8 cellular contexts compared by ENCODE assay signal in the genomic region with DNA sequence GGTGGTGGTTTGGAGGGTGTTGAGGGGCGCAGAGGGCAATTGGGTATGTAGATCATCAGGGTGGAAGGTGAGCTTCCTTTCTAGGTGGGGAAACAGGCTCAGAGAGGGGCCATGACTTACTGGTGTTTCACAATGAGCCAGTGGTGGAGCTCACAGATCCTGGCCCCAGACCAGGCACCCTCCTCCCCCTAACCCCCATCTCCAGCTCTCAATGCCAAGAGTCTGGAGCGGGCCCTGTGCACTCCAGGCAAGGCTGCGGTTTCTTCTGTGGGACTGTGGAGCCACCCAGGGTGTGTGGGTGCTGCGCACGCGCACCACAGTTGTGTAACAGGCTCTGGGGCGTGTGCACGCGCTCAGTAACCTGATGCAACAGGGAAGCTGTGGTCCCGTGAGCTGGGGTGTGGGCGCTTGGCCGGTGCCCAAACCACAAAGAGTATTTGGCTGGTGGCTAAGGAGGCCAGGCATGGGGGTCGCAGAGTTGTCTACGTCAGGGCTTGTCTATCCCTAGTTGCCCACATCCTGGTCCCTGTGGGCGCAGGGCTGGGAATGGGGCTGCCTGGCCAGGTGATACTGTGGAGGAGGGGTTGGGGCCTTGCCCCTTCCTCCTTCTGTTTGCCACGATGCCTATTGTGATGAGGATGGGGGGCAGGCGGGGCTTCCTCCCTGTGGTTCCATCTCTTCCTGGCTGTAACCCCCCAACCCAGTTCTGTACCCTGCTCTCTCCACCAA. TPM values are rescaled to one million over a fixed set of nuclear protein-coding genes. Genes with fewer than 3 reads are reported as not detected.
DNase-seq lines count a peak whose midpoint lies in the region; ATAC-seq and TF ChIP-seq lines count a peak whose summit lies in the region.

No MANE protein-coding gene starts in this region.

- H3K27ac ChIP-seq in prostate gland, result peak overlapping the region; percentile 28 to 84

- H3K4me3 ChIP-seq in prostate gland, result no peak overlapping the region

- peaks cover 16% of the 10 kb centered on the region for H3K4me1 ChIP-seq in prostate gland (replicated peaks)

- WGBS in prostate gland, result 42% methylated on average over 17 of the region's 17 CpGs

- H3K27me3 ChIP-seq in prostate gland (replicated peaks; ENCODE audit: insufficient read depth), result no peaks in the 10 kb centered on the region

- TF ChIP-seq POLR2A in GM18505 (IDR thresholded peaks at IDR 0.05; ENCODE audit: borderline replicate concordance, extremely low read depth, insufficient read depth, insufficient read length), result peak; percentile 26
- peak; percentile 73 for TF ChIP-seq POLR2A in prostate gland (IDR thresholded peaks at IDR 0.05)

- TF ChIP-seq CTCF in prostate gland (IDR thresholded peaks at IDR 0.05), result no peak

- intact Hi-C loops in prostate gland (cut with DNase I), result no loop called here

- DNase-seq in NCI-H69 (lab: John Stamatoyannopoulos, UW) (peak; percentile 26), prostate gland (ENCODE audit: low spot score) (peak; percentile 91), NCI-H1930 (lab: John Stamatoyannopoulos, UW) (no peak), NCI-H524 treated with DMSO at 0.1 percent for 48 hours (lab: John Stamatoyannopoulos, UW) (no peak)
- DNase-seq in activated CD8-positive, alpha-beta memory T cell treated with anti-CD3 and anti-CD28 coated beads for 4 hours (ENCODE audit: low read depth in 2 of 2), result peak; percentile 52 to 59

- no peaks in the 10 kb centered on the region for H3K36me3 ChIP-seq in prostate gland

- ATAC-seq in GM18505 (IDR thresholded peaks at IDR 0.05; ENCODE audit: unreplicated experiment), result peak; percentile 69
- peak; percentile 69 for ATAC-seq in HG02981 (IDR thresholded peaks at IDR 0.05; ENCODE audit: unreplicated experiment)
- ATAC-seq in esophagus mucosa, result peak; percentile 97

- no peaks in the 10 kb centered on the region for H3K9me3 ChIP-seq in prostate gland

RNA-seq across cellular contexts. Expression of a gene that starts 37.5 kb away (rescaled TPM):
- 44.5 TPM for total RNA-seq in esophagus mucosa
- total RNA-seq in prostate gland, result 10 to 100 TPM; 56.6 to 56.9 TPM

RNA-seq across cellular contexts. Expression of a gene that starts 44.9 kb away (rescaled TPM):
- total RNA-seq in esophagus mucosa, result 129 TPM
- 100 to 1,000 TPM; 127 to 335 TPM for total RNA-seq in prostate gland

Comparison
In these comparisons a context has a peak if more than half of its experiments do, and no peak if none do; other contexts are left out.
1. DNase-seq: peak in NCI-H69 (single experiment), activated CD8-positive, alpha-beta memory T cell treated with anti-CD3 and anti-CD28 coated beads for 4 hours (2 of 2) and prostate gland (single experiment); none in NCI-H1930 (0 of 2) and NCI-H524 treated with DMSO at 0.1 percent for 48 hours (single experiment).
2. Peak in every context shown above with its lines, with median percentiles within 50 percentile points of each other: ATAC-seq.